ENCODE assay signal across 12 cellular contexts in the genomic region with DNA sequence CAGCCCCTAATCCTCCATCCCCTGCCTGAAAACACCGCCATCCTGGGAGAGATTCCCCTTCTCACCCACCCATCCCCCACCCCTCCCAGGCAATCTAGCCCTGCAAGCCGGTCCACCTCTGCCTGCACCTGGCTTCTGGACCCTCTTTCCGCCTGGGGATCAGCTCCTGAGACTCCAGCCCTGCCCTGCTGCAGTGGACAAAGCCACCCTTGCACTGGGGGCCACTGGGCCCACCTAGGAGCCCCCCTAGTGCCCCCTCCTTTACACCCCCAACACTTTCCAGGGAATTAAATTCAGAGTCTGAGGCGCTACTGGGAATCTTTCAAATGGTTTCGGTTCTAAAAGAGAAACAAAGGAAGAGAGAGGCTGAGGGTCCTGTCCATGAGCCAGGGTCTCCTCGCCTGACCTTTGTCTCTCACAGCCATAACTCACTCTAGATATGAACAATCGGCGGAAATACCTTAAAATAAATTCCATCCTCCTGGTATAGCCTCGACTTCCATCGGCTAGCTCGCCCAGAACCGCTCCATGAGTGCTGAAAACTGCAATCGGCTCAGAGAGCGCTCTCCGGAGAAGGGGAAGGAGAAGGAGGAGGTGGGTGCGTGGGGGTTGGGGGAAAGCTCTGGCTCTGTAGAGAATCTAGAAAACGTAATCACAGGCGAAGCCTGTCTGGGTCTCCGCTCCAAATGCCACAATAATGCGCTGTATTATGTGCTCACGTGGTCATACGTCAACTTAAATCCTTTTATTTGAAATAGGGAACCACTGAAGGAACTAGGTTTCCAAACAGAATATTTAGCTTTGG. TPM values are rescaled to one million over a fixed set of nuclear protein-coding genes. Genes with fewer than 3 reads are reported as not detected.
A peak's percentile ranks its signal among the peaks of the same experiment; 100 is the strongest.
DNase-seq lines count a peak whose midpoint lies in the region; ATAC-seq and TF ChIP-seq lines count a peak whose summit lies in the region.
"Had no signal": no experiment of that assay in that cellular context is flagged by ENCODE, and none has a peak within 500 bp of the region (broad histone marks: within the 10 kb centered on the region; RNA-seq: fewer than 3 reads in every experiment).

No MANE protein-coding gene starts in this region.

- no peaks in the 10 kb centered on the region for H3K27me3 Mint-ChIP-seq in activated CD4-positive, alpha-beta T cell treated with anti-CD3 and anti-CD28 coated beads, Interleukin-2, amount 10 ng/mL, durations not matched to agents 7 days and 5 days
- H3K27me3 Mint-ChIP-seq: activated CD8-positive, alpha-beta T cell treated with anti-CD3 and anti-CD28 coated beads for 36 hours had no signal

- H3K36me3 ChIP-seq in Panc1 (ENCODE audit: control insufficient read depth, insufficient read depth, low read length) (no peaks in the 10 kb centered on the region), duodenal mucosa (ENCODE audit: control insufficient read depth in 1 of 2, insufficient read depth in 2 of 2, low read length in 2 of 2) (no peaks in the 10 kb centered on the region), lower lobe of right lung (no peaks in the 10 kb centered on the region), thoracic aorta (no peaks in the 10 kb centered on the region)

- BruUV-seq in Panc1 (replicated peaks; lab: Mats Ljungman, UMichigan): no TSS peak

- CTCF ChIA-PET in Panc1 (lab: Charles Lee): interaction anchor here (0.6 kb wide), 1 partner anchor 61 kb away, joined by 3 read pairs; no protein-coding TSS in a partner anchor
- CTCF ChIA-PET in activated CD4-positive, alpha-beta T cell treated with anti-CD3 and anti-CD28 coated beads, Interleukin-2, amount 10 ng/mL, durations not matched to agents 7 days and 5 days (lab: Charles Lee): no interaction called here

- no peaks in the 10 kb centered on the region for H3K27me3 ChIP-seq in Panc1 (ENCODE audit: control insufficient read depth, insufficient read depth, low read length)
- H3K27me3 ChIP-seq in duodenal mucosa (ENCODE audit: control insufficient read depth in 1 of 2, insufficient read depth in 2 of 2, low read length in 2 of 2): peaks cover 0 to 3% of the 10 kb centered on the region in 2 donors
- peaks cover 14% of the 10 kb centered on the region for H3K27me3 ChIP-seq in lower lobe of right lung (ENCODE audit: low read depth)
- H3K27me3 ChIP-seq in thoracic aorta (replicated peaks; ENCODE audit: insufficient read depth): no peaks in the 10 kb centered on the region

- peak overlapping the region; percentile 60 to 92 for H3K4me3 ChIP-seq in Panc1 (ENCODE audit: low read depth in 2 of 2, low read length in 2 of 2)
- H3K4me3 ChIP-seq in duodenal mucosa (ENCODE audit: low read depth in 1 of 2, low read length in 2 of 2): peak overlapping the region; percentile 64 to 69
- H3K4me3 ChIP-seq in lower lobe of right lung: peak overlapping the region; percentile 55
- peak overlapping the region; percentile 99 for H3K4me3 ChIP-seq in thoracic aorta

- H3K36me3 Mint-ChIP-seq in activated CD4-positive, alpha-beta T cell treated with anti-CD3 and anti-CD28 coated beads, Interleukin-2, amount 10 ng/mL, durations not matched to agents 7 days and 5 days (ENCODE audit: low read depth): no peaks in the 10 kb centered on the region

- POLR2A ChIA-PET in Panc1 (lab: Charles Lee): interaction anchor here (1.1 kb wide), 1 partner anchor 261 kb away, joined by 3 read pairs; no protein-coding TSS in a partner anchor
- POLR2A ChIA-PET in activated CD4-positive, alpha-beta T cell treated with anti-CD3 and anti-CD28 coated beads, Interleukin-2, amount 10 ng/mL, durations not matched to agents 7 days and 5 days (lab: Charles Lee): no interaction called here

- no peaks in the 10 kb centered on the region for H3K4me1 Mint-ChIP-seq in activated CD4-positive, alpha-beta T cell treated with anti-CD3 and anti-CD28 coated beads, Interleukin-2, amount 10 ng/mL, durations not matched to agents 7 days and 5 days
- H3K4me1 Mint-ChIP-seq: T-helper 17 cell had no signal

- no peak for DNase-seq in Panc1 (ENCODE audit: low read depth, low spot score)
- DNase-seq in lower lobe of right lung: no peak
- DNase-seq in thoracic aorta (ENCODE audit: low spot score): no peak
- DNase-seq in midbrain (lab: John Stamatoyannopoulos, UW): no peak
- DNase-seq in activated CD4-positive, alpha-beta T cell treated with anti-CD3 and anti-CD28 coated beads, Interleukin-2, amount 10 ng/mL, durations not matched to agents 7 days and 5 days: no peak
- DNase-seq: activated CD8-positive, alpha-beta T cell treated with anti-CD3 and anti-CD28 coated beads for 36 hours; KBM-7; NCI-H2029 treated with DMSO at 0.1 percent for 48 hours; T-helper 17 cell had no signal

- TF ChIP-seq CTCF in Panc1 (IDR thresholded peaks at IDR 0.05) (no peak), lower lobe of right lung (IDR thresholded peaks at IDR 0.05) (no peak), thoracic aorta (IDR thresholded peaks at IDR 0.05) (no peak)

- H3K27ac ChIP-seq in Panc1 (ENCODE audit: low read length): peak overlapping the region; percentile 99
- H3K27ac ChIP-seq in duodenal mucosa (ENCODE audit: low read depth, low read length): peak overlapping the region; percentile 51
- H3K27ac ChIP-seq in lower lobe of right lung: peak overlapping the region; percentile 87
- peak overlapping the region; percentile 96 to 99 for H3K27ac ChIP-seq in thoracic aorta

- no peak overlapping the region for H3K27ac Mint-ChIP-seq in activated CD4-positive, alpha-beta T cell treated with anti-CD3 and anti-CD28 coated beads, Interleukin-2, amount 10 ng/mL, durations not matched to agents 7 days and 5 days
- H3K27ac Mint-ChIP-seq: activated CD8-positive, alpha-beta T cell treated with anti-CD3 and anti-CD28 coated beads for 36 hours; T-helper 17 cell had no signal

- peak; percentile 13 for ATAC-seq in Panc1
- ATAC-seq in lower lobe of right lung: no peak
- no peak for ATAC-seq in thoracic aorta (ENCODE audit: insufficient number of reproducible peaks, low FRiP score, low read depth)
- no peak for ATAC-seq in GM18520 (IDR thresholded peaks at IDR 0.05; ENCODE audit: unreplicated experiment)
- ATAC-seq in HG03432 (IDR thresholded peaks at IDR 0.05; ENCODE audit: unreplicated experiment): no peak
- ATAC-seq: activated CD8-positive, alpha-beta T cell treated with anti-CD3 and anti-CD28 coated beads for 36 hours; T-helper 17 cell had no signal

- H3K9me3 Mint-ChIP-seq in activated CD4-positive, alpha-beta T cell treated with anti-CD3 and anti-CD28 coated beads, Interleukin-2, amount 10 ng/mL, durations not matched to agents 7 days and 5 days: no peaks in the 10 kb centered on the region
- H3K9me3 Mint-ChIP-seq: activated CD8-positive, alpha-beta T cell treated with anti-CD3 and anti-CD28 coated beads for 36 hours had no signal

- intact Hi-C loops in Panc1 (cut with micrococcal nuclease; ENCODE audit: unreplicated experiment): no loop called here
- intact Hi-C loops in lower lobe of right lung (cut with DNase I): no loop called here

- H3K9ac ChIP-seq in duodenal mucosa (ENCODE audit: low read depth in 1 of 2, low read length in 2 of 2): peak overlapping the region; percentile 70 to 76

- peaks cover 56% of the 10 kb centered on the region for H3K4me1 ChIP-seq in Panc1 (ENCODE audit: control insufficient read depth, insufficient read depth, low read length)
- H3K4me1 ChIP-seq in duodenal mucosa (ENCODE audit: control insufficient read depth in 1 of 2, insufficient read depth in 2 of 2, low read length in 2 of 2): peaks cover 20 to 29% of the 10 kb centered on the region in 2 donors
- H3K4me1 ChIP-seq in lower lobe of right lung: peaks cover 14% of the 10 kb centered on the region
- peaks cover 3 to 37% of the 10 kb centered on the region in 2 donors for H3K4me1 ChIP-seq in thoracic aorta (ENCODE audit: control insufficient read depth in 1 of 2, low read depth in 2 of 2)

- no peak overlapping the region for H3K4me3 Mint-ChIP-seq in activated CD4-positive, alpha-beta T cell treated with anti-CD3 and anti-CD28 coated beads, Interleukin-2, amount 10 ng/mL, durations not matched to agents 7 days and 5 days
- H3K4me3 Mint-ChIP-seq: activated CD8-positive, alpha-beta T cell treated with anti-CD3 and anti-CD28 coated beads for 36 hours; T-helper 17 cell had no signal

- in situ Hi-C loops in Panc1 (cut with HindIII; ENCODE audit: low pct_unique_long_range_greater_than_20kb, low sequenced_read_pairs): no loop called here

- no peaks in the 10 kb centered on the region for H3K9me3 ChIP-seq in Panc1 (ENCODE audit: control insufficient read depth, insufficient read depth, low read depth, low read length)
- H3K9me3 ChIP-seq in duodenal mucosa (ENCODE audit: control insufficient read depth in 1 of 2, low read length in 2 of 2): no peaks in the 10 kb centered on the region
- H3K9me3 ChIP-seq in lower lobe of right lung: no peaks in the 10 kb centered on the region
- H3K9me3 ChIP-seq in thoracic aorta: no peaks in the 10 kb centered on the region

RNA-seq across cellular contexts. Expression of gene HOXA4, which starts 12.7 kb away (rescaled TPM):
- 0.39 TPM for total RNA-seq in Panc1 (2021; ENCODE audit: unreplicated experiment)
- 0.45 TPM for polyA plus RNA-seq in Panc1 (2012; ENCODE audit: insufficient read length)
- 8.5 TPM for total RNA-seq in lower lobe of right lung
- 1 to 10 TPM; 3.7 to 6.1 TPM for total RNA-seq in thoracic aorta
- under 1 TPM in 1 of 2 experiments, not detected in 1; 0.25 TPM for total RNA-seq in activated CD4-positive, alpha-beta T cell treated with anti-CD3 and anti-CD28 coated beads, Interleukin-2, amount 10 ng/mL, durations not matched to agents 7 days and 5 days

RNA-seq across cellular contexts. Expression of gene HOXA2, which starts 15.4 kb away (rescaled TPM):
- total RNA-seq in Panc1 (2021; ENCODE audit: unreplicated experiment): 2.9 TPM
- polyA plus RNA-seq in Panc1 (2012; ENCODE audit: insufficient read length): 0.84 TPM
- 1.5 TPM for total RNA-seq in lower lobe of right lung
- total RNA-seq in thoracic aorta: 1 to 10 TPM; 3.4 to 4.6 TPM
- total RNA-seq in activated CD4-positive, alpha-beta T cell treated with anti-CD3 and anti-CD28 coated beads, Interleukin-2, amount 10 ng/mL, durations not matched to agents 7 days and 5 days: not detected
- total RNA-seq: activated CD8-positive, alpha-beta T cell treated with anti-CD3 and anti-CD28 coated beads for 36 hours; T-helper 17 cell had no signal

RNA-seq across cellular contexts. Expression of gene HOXA1, which starts 22.1 kb away (rescaled TPM):
- total RNA-seq in Panc1 (2021; ENCODE audit: unreplicated experiment) (8.8 TPM), lower lobe of right lung (0.77 TPM), thoracic aorta (1 to 10 TPM in 1 of 2 donors, not detected in 1; 3.1 TPM)
- 5.3 TPM for polyA plus RNA-seq in Panc1 (2012; ENCODE audit: insufficient read length)
- under 1 TPM; 0.22 to 0.58 TPM for total RNA-seq in activated CD4-positive, alpha-beta T cell treated with anti-CD3 and anti-CD28 coated beads, Interleukin-2, amount 10 ng/mL, durations not matched to agents 7 days and 5 days

RNA-seq across cellular contexts. Expression of gene HOXA5, which starts 25.6 kb away (rescaled TPM):
- total RNA-seq in Panc1 (2021; ENCODE audit: unreplicated experiment) (3.9 TPM), lower lobe of right lung (16.0 TPM), thoracic aorta (1 to 10 TPM in 1 of 2 donors, under 1 TPM in 1; 0.35 to 1.2 TPM)
- 3.0 TPM for polyA plus RNA-seq in Panc1 (2012; ENCODE audit: insufficient read length)
- not detected for total RNA-seq in activated CD4-positive, alpha-beta T cell treated with anti-CD3 and anti-CD28 coated beads, Interleukin-2, amount 10 ng/mL, durations not matched to agents 7 days and 5 days
- total RNA-seq: activated CD8-positive, alpha-beta T cell treated with anti-CD3 and anti-CD28 coated beads for 36 hours had no signal

RNA-seq across cellular contexts. Expression of gene HOXA6, which starts 29.7 kb away (rescaled TPM):
- 3.3 TPM for total RNA-seq in Panc1 (2021; ENCODE audit: unreplicated experiment)
- polyA plus RNA-seq in Panc1 (2012; ENCODE audit: insufficient read length): 4.8 TPM
- 4.6 TPM for total RNA-seq in lower lobe of right lung
- total RNA-seq in thoracic aorta: not detected
- not detected for total RNA-seq in activated CD4-positive, alpha-beta T cell treated with anti-CD3 and anti-CD28 coated beads, Interleukin-2, amount 10 ng/mL, durations not matched to agents 7 days and 5 days
- total RNA-seq: activated CD8-positive, alpha-beta T cell treated with anti-CD3 and anti-CD28 coated beads for 36 hours; T-helper 17 cell had no signal
